In genomic region chr5:116004248-116004647, GRCh38 we compare ENCODE assay signal across 9 cellular contexts. TPM values are rescaled to one million over a fixed set of nuclear protein-coding genes. Genes with fewer than 3 reads are reported as not detected.
"Had no signal": no experiment of that assay in that cellular context is flagged by ENCODE, and none has a peak within 500 bp of the region (broad histone marks: within the 10 kb centered on the region; RNA-seq: fewer than 3 reads in every experiment).

No MANE protein-coding gene starts in this region.

- H3K4me1 ChIP-seq: HAP-1 had no signal

- H2AFZ ChIP-seq: GM23338 had no signal

- H3K4me3 Mint-ChIP-seq: GM23338, IgD-negative memory B cell had no signal

- H3K4me3 ChIP-seq: GM23338, HAP-1 had no signal

- H3K4me2 ChIP-seq: GM23338 had no signal

- H3K27me3 Mint-ChIP-seq: IgD-negative memory B cell had no signal

- FAIRE-seq: HepG2 had no signal

- H3K9me3 Mint-ChIP-seq: GM23338, IgD-negative memory B cell had no signal

- DNase-seq: H7, KG1 had no signal

- H3K4me1 Mint-ChIP-seq: IgD-negative memory B cell had no signal

- H3K27ac ChIP-seq: HL-60 had no signal

- H3K27ac Mint-ChIP-seq: GM23338, IgD-negative memory B cell had no signal

- ATAC-seq: GM23338, HepG2 had no signal

- H3K36me3 Mint-ChIP-seq: IgD-negative memory B cell had no signal

- H3K9me3 ChIP-seq: HAP-1 had no signal

- H3K36me3 ChIP-seq: HAP-1 had no signal

RNA-seq across cellular contexts. Expression of gene ARL14EPL, which starts 28.0 kb away (rescaled TPM):
- total RNA-seq: GM23338, H7, HepG2, HT1080 had no signal
- polyA plus RNA-seq: GM23338, HepG2 had no signal

RNA-seq across cellular contexts. Expression of gene LVRN, which starts 42.0 kb away (rescaled TPM):
- total RNA-seq: H4, HT1080 had no signal
- polyA plus RNA-seq: IgD-negative memory B cell had no signal
